ENCODE assay signal across 9 cellular contexts in genomic region chr10:30436688-30437038, GRCh38. TPM values are rescaled to one million over a fixed set of nuclear protein-coding genes. Genes with fewer than 3 reads are reported as not detected.
DNase-seq lines count a peak whose midpoint lies in the region; ATAC-seq and TF ChIP-seq lines count a peak whose summit lies in the region.
"Had no signal": no experiment of that assay in that cellular context is flagged by ENCODE, and none has a peak within 500 bp of the region (broad histone marks: within the 10 kb centered on the region; RNA-seq: fewer than 3 reads in every experiment).

No MANE protein-coding gene starts in this region.

- H3K27me3 ChIP-seq in right atrium auricular region, result no peaks in the 10 kb centered on the region
- H3K27me3 ChIP-seq in mononuclear cell (ENCODE audit: insufficient read depth, low read length), result no peaks in the 10 kb centered on the region
- no peaks in the 10 kb centered on the region for H3K27me3 ChIP-seq in vagina

- peaks cover 5% of the 10 kb centered on the region for H3K36me3 Mint-ChIP-seq in brain

- intact Hi-C loops in Right ventricle myocardium inferior (cut with DNase I) (no loop called here), vagina (cut with DNase I) (no loop called here), head of caudate nucleus (cut with DNase I) (no loop called here)

- H3K9me3 Mint-ChIP-seq in brain, result no peaks in the 10 kb centered on the region

- H3K4me3 Mint-ChIP-seq in brain, result peak overlapping the region; percentile 78 to 91 (median 87)

- ATAC-seq in Right ventricle myocardium inferior, result no peak

- peaks cover 26% of the 10 kb centered on the region for H3K36me3 ChIP-seq in right atrium auricular region
- peaks cover 0 to 12% of the 10 kb centered on the region in 2 donors for H3K36me3 ChIP-seq in vagina

- peaks cover 6% of the 10 kb centered on the region for H3K27me3 Mint-ChIP-seq in brain

- H3K27ac Mint-ChIP-seq in brain, result peak overlapping the region; percentile 56 to 99 (median 84)

- H3K4me1 ChIP-seq in right atrium auricular region, result peaks cover 0 to 56% of the 10 kb centered on the region in 2 donors
- peaks cover 68% of the 10 kb centered on the region for H3K4me1 ChIP-seq in mononuclear cell (ENCODE audit: insufficient read depth, low read length)
- peaks cover 68% of the 10 kb centered on the region for H3K4me1 ChIP-seq in vagina

- DNase-seq in right atrium auricular region (ENCODE audit: low spot score) (no peak), Right ventricle myocardium inferior (ENCODE audit: missing footprints) (no peak), vagina (ENCODE audit: extremely low spot score in 2 of 2) (no peak), NCI-H345 treated with DMSO at 0.1 percent for 48 hours (lab: John Stamatoyannopoulos, UW; ENCODE audit: unreplicated experiment) (no peak), head of caudate nucleus (no peak), germinal center (ENCODE audit: low spot score) (no peak)
- DNase-seq: SHP77 treated with DMSO at 0.1 percent for 48 hours had no signal

- peak overlapping the region; percentile 87 to 97 for H3K4me3 ChIP-seq in right atrium auricular region
- peak overlapping the region; percentile 96 for H3K4me3 ChIP-seq in mononuclear cell (ENCODE audit: low read length)
- H3K4me3 ChIP-seq in vagina, result peak overlapping the region; percentile 77 to 92

- H3K27ac ChIP-seq in right atrium auricular region (peak overlapping the region; percentile 99), vagina (peak overlapping the region; percentile 98)

- no peak for TF ChIP-seq CTCF in right atrium auricular region (IDR thresholded peaks at IDR 0.05)
- TF ChIP-seq CTCF in brain (conservative IDR thresholded peaks at IDR 0.05), result no peak
- no peak for TF ChIP-seq CTCF in vagina (IDR thresholded peaks at IDR 0.05)

- peaks cover 62% of the 10 kb centered on the region for H3K4me1 Mint-ChIP-seq in brain

- no peak for TF ChIP-seq POLR2A in vagina (IDR thresholded peaks at IDR 0.05)

- H3K9me3 ChIP-seq in right atrium auricular region, result no peaks in the 10 kb centered on the region
- no peaks in the 10 kb centered on the region for H3K9me3 ChIP-seq in mononuclear cell (ENCODE audit: low read depth, low read length)
- no peaks in the 10 kb centered on the region for H3K9me3 ChIP-seq in vagina

RNA-seq across cellular contexts. Expression of gene MAP3K8, which starts 2.7 kb away (rescaled TPM):
- total RNA-seq in right atrium auricular region (10 to 100 TPM; 10.6 to 18.9 TPM), Right ventricle myocardium inferior (6.7 TPM), mononuclear cell (88.9 TPM), vagina (16.5 TPM)
- polyA plus RNA-seq in brain (ENCODE audit: insufficient read depth, low read depth, low replicate concordance), result 1.3 TPM
